In the genomic region with DNA sequence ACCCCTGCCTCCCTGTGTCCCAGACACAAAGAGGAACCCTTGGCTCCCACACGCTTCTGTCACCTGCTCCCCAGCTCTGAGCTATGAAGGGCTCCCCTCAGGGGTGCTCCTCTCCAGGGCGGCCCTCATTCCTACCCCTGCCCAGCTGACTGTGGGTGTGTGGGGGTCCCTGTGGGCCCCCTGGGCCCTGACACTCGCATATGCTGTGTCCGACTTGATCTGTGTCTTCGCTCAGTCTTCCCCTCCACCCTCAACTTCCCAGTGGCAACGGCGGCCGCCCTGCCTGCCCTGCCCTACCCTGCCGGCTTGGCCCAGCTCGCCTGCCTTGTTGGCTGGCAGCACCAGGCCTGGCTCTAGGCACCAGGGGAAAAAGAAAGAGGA, we compare ENCODE assay signal across 1 cellular context.
TF ChIP-seq lines count a peak whose summit lies in the region.

No MANE protein-coding gene starts in this region.

TF ChIP-seq in H1, 55 proteins besides CTCF, POLR2A, EP300 and RAD21:
- TF ChIP-seq SIN3A (conservative IDR thresholded peaks at IDR 0.05 in 1 of 2, IDR thresholded peaks at IDR 0.05 in 1 of 2; ENCODE audit: low read depth in 1 of 2, low read length in 2 of 2) (0 out of 4 replicates have a peak, but pooled peaks of 1 of the 2 experiments have one; percentile 5), EZH2 (IDR thresholded peaks at IDR 0.05; ENCODE audit: low read depth, low read length, severe bottlenecking) (no peak), CREB1 (IDR thresholded peaks at IDR 0.05) (no peak), ZNF274 (IDR thresholded peaks at IDR 0.05; ENCODE audit: borderline replicate concordance, extremely low read depth, low read length) (no peak), CHD1 (IDR thresholded peaks at IDR 0.05; ENCODE audit: low read depth, low read length) (no peak)
- TF ChIP-seq, protein P1, sequence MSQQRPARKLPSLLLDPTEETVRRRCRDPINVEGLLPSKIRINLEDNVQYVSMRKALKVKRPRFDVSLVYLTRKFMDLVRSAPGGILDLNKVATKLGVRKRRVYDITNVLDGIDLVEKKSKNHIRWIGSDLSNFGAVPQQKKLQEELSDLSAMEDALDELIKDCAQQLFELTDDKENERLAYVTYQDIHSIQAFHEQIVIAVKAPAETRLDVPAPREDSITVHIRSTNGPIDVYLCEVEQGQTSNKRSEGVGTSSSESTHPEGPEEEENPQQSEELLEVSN (IDR thresholded peaks at IDR 0.05), result no peak
